In the genomic region with DNA sequence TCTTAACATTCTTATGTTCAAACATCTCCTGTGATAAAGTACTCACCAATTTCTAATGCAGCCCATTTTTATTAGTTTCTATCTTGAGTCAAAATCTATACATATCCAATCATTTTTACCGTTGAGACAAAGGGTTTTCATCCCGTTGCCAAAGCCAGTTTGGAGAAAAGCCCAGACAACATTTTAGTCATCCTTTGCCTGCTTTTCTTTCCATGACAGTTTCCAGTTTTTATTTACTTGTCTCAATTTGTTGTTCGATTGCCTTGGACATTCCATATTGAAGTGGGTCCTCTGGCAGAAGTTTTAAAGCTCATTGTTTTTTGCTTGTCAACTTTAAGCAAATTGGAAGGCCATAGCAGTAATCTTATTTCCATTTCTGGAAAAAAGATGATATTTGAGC, we compare ENCODE assay signal across 27 cellular contexts.
"Had no signal": no experiment of that assay in that cellular context is flagged by ENCODE, and none has a peak within 500 bp of the region (broad histone marks: within the 10 kb centered on the region; RNA-seq: fewer than 3 reads in every experiment).

No MANE protein-coding gene starts in this region.

- H3K27me3 ChIP-seq: left lung, ovary, right atrium auricular region, suprapubic skin, tibial artery, upper lobe of right lung had no signal

- DNase-seq: hypothalamus; immature natural killer cell; kidney; left colon; left lung; mesendoderm; naive B cell; ovary; stimulated activated CD4-positive, alpha-beta T cell treated with anti-CD3 and anti-CD28 coated beads, Interleukin-12 subunit alpha, Interleukin-12 subunit beta, amount 100 ng/mL, for 4 hours; stimulated activated CD4-positive, alpha-beta T cell treated with anti-CD3 and anti-CD28 coated beads, Interleukin-15, amount 100 ng/mL, for 24 hours; stimulated activated CD4-positive, alpha-beta T cell treated with anti-CD3 and anti-CD28 coated beads, Interleukin-2, amount 100 ng/mL, for 24 hours; stimulated activated CD4-positive, alpha-beta T cell treated with anti-CD3 and anti-CD28 coated beads, Interleukin-4, amount 100 ng/mL, for 1 hour; stimulated activated naive CD4-positive, alpha-beta T cell; tibial artery; trophoblast cell; upper lobe of right lung had no signal

- H3K9me3 ChIP-seq: left lung, ovary, right atrium auricular region, suprapubic skin, thoracic aorta, tibial artery, upper lobe of right lung had no signal

- H3K27ac ChIP-seq: left lung, ovary, right atrium auricular region, skin epidermis, suprapubic skin, thoracic aorta, tibial artery, upper lobe of right lung had no signal

- FAIRE-seq: kidney, urothelium cell line had no signal

- H3K27me3 Mint-ChIP-seq: progenitor cell of endocrine pancreas had no signal

- H3K36me3 Mint-ChIP-seq: mesothelial cell of epicardium; natural killer cell treated with Interleukin-12 subunit alpha and Interleukin-12 subunit beta and Interleukin-15 and Interleukin-18, amount 100 ng/mL, for 72 hours; stimulated activated effector memory CD8-positive, alpha-beta T cell treated with anti-CD3 and anti-CD28 coated beads, Interleukin-12 subunit alpha, Interleukin-12 subunit beta, amount 100 ng/mL, for 72 hours had no signal

- H3K27ac Mint-ChIP-seq: immature natural killer cell; mesothelial cell of epicardium; naive B cell; natural killer cell treated with Interleukin-12 subunit alpha and Interleukin-12 subunit beta and Interleukin-15 and Interleukin-18, amount 100 ng/mL, for 72 hours; progenitor cell of endocrine pancreas; stimulated activated effector memory CD8-positive, alpha-beta T cell treated with anti-CD3 and anti-CD28 coated beads, Interleukin-12 subunit alpha, Interleukin-12 subunit beta, amount 100 ng/mL, for 72 hours; stimulated activated naive CD8-positive, alpha-beta T cell treated with anti-CD3 and anti-CD28 coated beads, Interleukin-15, Interleukin-2, amounts not matched to agents 100 ng/mL and 50 ng/mL, for 24 hours had no signal

- H3K9me3 Mint-ChIP-seq: mesothelial cell of epicardium; natural killer cell treated with Interleukin-12 subunit alpha and Interleukin-12 subunit beta and Interleukin-15 and Interleukin-18, amount 100 ng/mL, for 72 hours; stimulated activated effector memory CD8-positive, alpha-beta T cell treated with anti-CD3 and anti-CD28 coated beads, Interleukin-12 subunit alpha, Interleukin-12 subunit beta, amount 100 ng/mL, for 72 hours; stimulated activated naive CD8-positive, alpha-beta T cell treated with anti-CD3 and anti-CD28 coated beads, Interleukin-15, Interleukin-2, amounts not matched to agents 100 ng/mL and 50 ng/mL, for 24 hours had no signal

- H3K36me3 ChIP-seq: left lung, ovary, right atrium auricular region, suprapubic skin, thoracic aorta, tibial artery, upper lobe of right lung had no signal

- H3K4me3 Mint-ChIP-seq: immature natural killer cell; mesothelial cell of epicardium; naive B cell; natural killer cell treated with Interleukin-12 subunit alpha and Interleukin-12 subunit beta and Interleukin-15 and Interleukin-18, amount 100 ng/mL, for 72 hours; stimulated activated effector memory CD8-positive, alpha-beta T cell treated with anti-CD3 and anti-CD28 coated beads, Interleukin-12 subunit alpha, Interleukin-12 subunit beta, amount 100 ng/mL, for 72 hours; stimulated activated naive CD8-positive, alpha-beta T cell treated with anti-CD3 and anti-CD28 coated beads, Interleukin-15, Interleukin-2, amounts not matched to agents 100 ng/mL and 50 ng/mL, for 24 hours had no signal

- H3K4me3 ChIP-seq: left lung, lung, ovary, right atrium auricular region, skin epidermis, suprapubic skin, thoracic aorta, tibial artery, upper lobe of right lung had no signal

- H3K4me1 Mint-ChIP-seq: immature natural killer cell; stimulated activated effector memory CD8-positive, alpha-beta T cell treated with anti-CD3 and anti-CD28 coated beads, Interleukin-12 subunit alpha, Interleukin-12 subunit beta, amount 100 ng/mL, for 72 hours had no signal

- H3K4me1 ChIP-seq: left lung, right atrium auricular region, suprapubic skin, tibial artery, upper lobe of right lung had no signal
